Comparison of ENCODE assay signal across 16 cellular contexts in the genomic region with DNA sequence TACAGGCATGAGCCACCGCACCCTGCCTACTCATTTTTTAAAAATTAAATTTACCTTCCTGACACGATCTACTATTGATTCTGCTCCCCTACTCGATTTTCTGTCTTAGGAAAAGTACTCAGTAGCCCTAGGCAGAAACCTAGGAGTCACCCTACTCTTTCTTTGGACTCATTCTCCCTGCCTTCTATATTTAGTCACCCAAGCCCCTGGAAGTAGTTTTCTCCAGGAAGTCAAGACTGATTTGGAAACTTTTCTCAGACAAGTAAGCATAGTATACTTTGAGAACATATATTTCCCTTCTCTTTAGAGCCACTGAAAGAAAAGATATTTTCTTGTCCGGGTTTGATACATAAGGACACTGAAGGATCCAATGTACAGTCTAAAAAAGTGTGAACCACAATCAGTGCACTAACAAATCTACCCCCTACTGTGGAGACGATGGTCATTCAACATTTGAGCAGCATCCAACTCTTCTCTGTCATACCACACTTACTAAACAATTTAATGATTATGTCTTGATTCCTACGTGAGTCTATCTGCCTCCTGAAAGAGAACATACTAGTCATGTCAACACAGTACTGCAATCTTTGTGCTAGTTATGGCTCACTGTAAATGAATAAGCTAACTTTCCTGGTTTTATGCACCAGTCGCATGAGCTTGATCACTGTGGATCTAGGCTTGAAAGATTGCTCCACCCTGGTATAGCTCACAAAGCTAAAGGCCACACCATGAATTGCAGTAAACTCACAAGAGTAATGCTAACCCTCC. TPM values are rescaled to one million over a fixed set of nuclear protein-coding genes. Genes with fewer than 3 reads are reported as not detected.
DNase-seq lines count a peak whose midpoint lies in the region; ATAC-seq and TF ChIP-seq lines count a peak whose summit lies in the region.
"Had no signal": no experiment of that assay in that cellular context is flagged by ENCODE, and none has a peak within 500 bp of the region (broad histone marks: within the 10 kb centered on the region; RNA-seq: fewer than 3 reads in every experiment).

No MANE protein-coding gene starts in this region.

- peaks cover 3% of the 10 kb centered on the region for H3K9me3 Mint-ChIP-seq in activated CD4-positive, alpha-beta T cell treated with anti-CD3 and anti-CD28 coated beads for 36 hours (ENCODE audit: low read depth)
- H3K9me3 Mint-ChIP-seq in osteocyte (ENCODE audit: unreplicated experiment): no peaks in the 10 kb centered on the region

- peaks cover 92% of the 10 kb centered on the region for H3K4me1 Mint-ChIP-seq in activated CD4-positive, alpha-beta T cell treated with anti-CD3 and anti-CD28 coated beads for 36 hours
- H3K4me1 Mint-ChIP-seq in osteocyte (ENCODE audit: unreplicated experiment): peaks cover 79% of the 10 kb centered on the region

- intact Hi-C loops in activated CD4-positive, alpha-beta T cell treated with anti-CD3 and anti-CD28 coated beads for 36 hours (cut with DNase I, micrococcal nuclease): no loop called here

- H3K4me3 Mint-ChIP-seq in activated CD4-positive, alpha-beta T cell treated with anti-CD3 and anti-CD28 coated beads for 36 hours: no peak overlapping the region
- H3K4me3 Mint-ChIP-seq in osteocyte (ENCODE audit: unreplicated experiment): no peak overlapping the region
- H3K4me3 Mint-ChIP-seq: neural progenitor cell had no signal

- POLR2A ChIA-PET in activated CD4-positive, alpha-beta T cell treated with anti-CD3 and anti-CD28 coated beads for 36 hours (lab: Charles Lee): interaction anchor here (0.6 to 1.0 kb wide), 4 partner anchors 19 to 734 kb away, joined by 3 to 6 read pairs (median 4); no protein-coding TSS in a partner anchor
- POLR2A ChIA-PET in HEK293 (lab: Yijun Ruan, JAX): interaction anchor here (1.2 to 1.5 kb wide), 2 partner anchors 20 to 55 kb away, joined by 3 to 6 read pairs; a partner anchor contains a TSS

- peak overlapping the region; percentile 75 for H3K27ac Mint-ChIP-seq in activated CD4-positive, alpha-beta T cell treated with anti-CD3 and anti-CD28 coated beads for 36 hours
- H3K27ac Mint-ChIP-seq in osteocyte (ENCODE audit: unreplicated experiment): peak overlapping the region; percentile 70
- H3K27ac Mint-ChIP-seq: neural progenitor cell had no signal

- peaks cover 59% of the 10 kb centered on the region for H3K36me3 Mint-ChIP-seq in activated CD4-positive, alpha-beta T cell treated with anti-CD3 and anti-CD28 coated beads for 36 hours (ENCODE audit: low read depth)
- H3K36me3 Mint-ChIP-seq in osteocyte (ENCODE audit: unreplicated experiment): peaks cover 7% of the 10 kb centered on the region

- peaks cover 0 to 7% of the 10 kb centered on the region in 2 experiments; a peak in 2 of 3 replicates for H3K36me3 ChIP-seq in HEK293 (ENCODE audit: control insufficient read depth in 2 of 2, insufficient read depth in 1 of 2, low read length in 2 of 2)
- H3K36me3 ChIP-seq: neural progenitor cell had no signal

- H3K9me3 ChIP-seq in HEK293 (ENCODE audit: control insufficient read depth, insufficient read depth, low read depth, low read length): no peaks in the 10 kb centered on the region

- peak; percentile 2 for ATAC-seq in activated CD4-positive, alpha-beta T cell treated with anti-CD3 and anti-CD28 coated beads for 36 hours
- no peak for ATAC-seq in HG03571 (IDR thresholded peaks at IDR 0.05; ENCODE audit: unreplicated experiment)

- TF ChIP-seq CTCF in HEK293 (tag by site-specific recombination; IDR thresholded peaks at IDR 0.05) (no peak), epithelial cell of esophagus (IDR thresholded peaks at IDR 0.05; ENCODE audit: insufficient read depth, low read depth, low read length, missing control alignments) (no peak), osteocyte (IDR thresholded peaks at IDR 0.05) (no peak)

- H3K4me3 ChIP-seq in HEK293 (ENCODE audit: low read depth, low read length) (no peak overlapping the region), epithelial cell of esophagus (ENCODE audit: low read length) (no peak overlapping the region)
- H3K4me3 ChIP-seq: neural progenitor cell had no signal

- CTCF ChIA-PET in activated CD4-positive, alpha-beta T cell treated with anti-CD3 and anti-CD28 coated beads for 36 hours (lab: Charles Lee): interaction anchor here (0.7 to 1.5 kb wide), 3 partner anchors 13 to 36 kb away, joined by 3 to 6 read pairs (median 3); no protein-coding TSS in a partner anchor
- CTCF ChIA-PET in HEK293 (lab: Yijun Ruan, JAX): no interaction called here

- no peak overlapping the region for H3K27ac ChIP-seq in HEK293 (ENCODE audit: extremely low read depth, low read depth, low read length)
- H3K27ac ChIP-seq: neural progenitor cell had no signal

- peaks cover 31% of the 10 kb centered on the region for H3K4me1 ChIP-seq in HEK293 (ENCODE audit: control insufficient read depth, insufficient read depth, low read length)
- H3K4me1 ChIP-seq: neural progenitor cell had no signal

- H3K27me3 Mint-ChIP-seq in activated CD4-positive, alpha-beta T cell treated with anti-CD3 and anti-CD28 coated beads for 36 hours: no peaks in the 10 kb centered on the region
- H3K27me3 Mint-ChIP-seq in osteocyte (ENCODE audit: unreplicated experiment): no peaks in the 10 kb centered on the region

- DNase-seq in activated CD4-positive, alpha-beta T cell treated with anti-CD3 and anti-CD28 coated beads for 36 hours: no peak
- no peak for DNase-seq in activated CD4-positive, alpha-beta T cell treated with anti-CD3 and anti-CD28 coated beads, Interleukin-2, amount 50 U/mL, for 48 hours
- peak; percentile 14 for DNase-seq in epithelial cell of esophagus (ENCODE audit: low read depth)
- DNase-seq in osteocyte (ENCODE audit: extremely low spot score, unreplicated experiment): no peak
- DNase-seq in middle frontal gyrus (ENCODE audit: extremely low spot score, low spot score): no peak
- no peak for DNase-seq in NCI-H1417 (lab: John Stamatoyannopoulos, UW)
- DNase-seq: ACHN; activated CD4-positive, alpha-beta T cell treated with anti-CD3 and anti-CD28 coated beads, Interleukin-2, amount 50 U/mL, for 1 hour; activated naive CD4-positive, alpha-beta T cell treated with anti-CD3 and anti-CD28 coated beads, Interleukin-2, amount 50 U/mL, for 16 hours; head of caudate nucleus; kidney glomerular epithelial cell; NCI-H1694; NCI-H510A had no signal

TF ChIP-seq in HEK293, 187 proteins besides CTCF, POLR2A, EP300 and RAD21 (continues in another document):
- no peak for TF ChIP-seq BCL11B (tag by site-specific recombination; IDR thresholded peaks at IDR 0.05; ENCODE audit: low read depth)
- peak; percentile 89 for TF ChIP-seq ZNF549 (tag by site-specific recombination; IDR thresholded peaks at IDR 0.05)
- TF ChIP-seq, protein P1, sequence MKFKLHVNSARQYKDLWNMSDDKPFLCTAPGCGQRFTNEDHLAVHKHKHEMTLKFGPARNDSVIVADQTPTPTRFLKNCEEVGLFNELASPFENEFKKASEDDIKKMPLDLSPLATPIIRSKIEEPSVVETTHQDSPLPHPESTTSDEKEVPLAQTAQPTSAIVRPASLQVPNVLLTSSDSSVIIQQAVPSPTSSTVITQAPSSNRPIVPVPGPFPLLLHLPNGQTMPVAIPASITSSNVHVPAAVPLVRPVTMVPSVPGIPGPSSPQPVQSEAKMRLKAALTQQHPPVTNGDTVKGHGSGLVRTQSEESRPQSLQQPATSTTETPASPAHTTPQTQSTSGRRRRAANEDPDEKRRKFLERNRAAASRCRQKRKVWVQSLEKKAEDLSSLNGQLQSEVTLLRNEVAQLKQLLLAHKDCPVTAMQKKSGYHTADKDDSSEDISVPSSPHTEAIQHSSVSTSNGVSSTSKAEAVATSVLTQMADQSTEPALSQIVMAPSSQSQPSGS (tag by site-specific recombination; IDR thresholded peaks at IDR 0.05; ENCODE audit: low read depth): no peak
- TF ChIP-seq, protein P2, sequence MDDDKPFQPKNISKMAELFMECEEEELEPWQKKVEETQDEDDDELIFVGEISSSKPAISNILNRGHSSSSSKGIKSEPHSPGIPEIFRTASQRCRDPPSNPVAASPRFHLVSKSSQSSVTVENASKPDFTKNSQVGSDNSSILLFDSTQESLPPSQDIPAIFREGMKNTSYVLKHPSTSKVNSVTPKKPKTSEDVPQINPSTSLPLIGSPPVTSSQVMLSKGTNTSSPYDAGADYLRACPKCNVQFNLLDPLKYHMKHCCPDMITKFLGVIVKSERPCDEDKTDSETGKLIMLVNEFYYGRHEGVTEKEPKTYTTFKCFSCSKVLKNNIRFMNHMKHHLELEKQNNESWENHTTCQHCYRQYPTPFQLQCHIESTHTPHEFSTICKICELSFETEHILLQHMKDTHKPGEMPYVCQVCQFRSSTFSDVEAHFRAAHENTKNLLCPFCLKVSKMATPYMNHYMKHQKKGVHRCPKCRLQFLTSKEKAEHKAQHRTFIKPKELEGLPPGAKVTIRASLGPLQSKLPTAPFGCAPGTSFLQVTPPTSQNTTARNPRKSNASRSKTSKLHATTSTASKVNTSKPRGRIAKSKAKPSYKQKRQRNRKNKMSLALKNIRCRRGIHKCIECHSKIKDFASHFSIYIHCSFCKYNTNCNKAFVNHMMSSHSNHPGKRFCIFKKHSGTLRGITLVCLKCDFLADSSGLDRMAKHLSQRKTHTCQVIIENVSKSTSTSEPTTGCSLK (tag by site-specific recombination; IDR thresholded peaks at IDR 0.05): no peak
- no peak for TF ChIP-seq MYNN (tag by site-specific recombination; IDR thresholded peaks at IDR 0.05; ENCODE audit: borderline replicate concordance)
- TF ChIP-seq ZNF366 (tag by site-specific recombination; conservative IDR thresholded peaks at IDR 0.05): no peak
- TF ChIP-seq ZFHX2 (tag by site-specific recombination; conservative IDR thresholded peaks at IDR 0.05): no peak
- no peak for TF ChIP-seq ZNF416 (tag by site-specific recombination; IDR thresholded peaks at IDR 0.05)
- TF ChIP-seq GLIS1 (tag by site-specific recombination; IDR thresholded peaks at IDR 0.05): peak; percentile 46; the same call in 1 of the 2 replicates

RNA-seq across cellular contexts. Expression of a gene that starts 19.8 kb away (rescaled TPM):
- 100 to 1,000 TPM; 370 to 508 TPM for total RNA-seq in activated CD4-positive, alpha-beta T cell treated with anti-CD3 and anti-CD28 coated beads for 36 hours
- total RNA-seq in osteocyte: 296 and 307 TPM in 2 replicates

RNA-seq across cellular contexts. Expression of a gene that starts 55.3 kb away (rescaled TPM):
- total RNA-seq in activated CD4-positive, alpha-beta T cell treated with anti-CD3 and anti-CD28 coated beads for 36 hours: 10 to 100 TPM; 20.2 to 23.1 TPM
- 36.4 and 42.2 TPM in 2 replicates for total RNA-seq in osteocyte
